7 cellular contexts compared by ENCODE assay signal in genomic region chr2:237922641-237923361, GRCh38. TPM values are rescaled to one million over a fixed set of nuclear protein-coding genes. Genes with fewer than 3 reads are reported as not detected.
A peak's percentile ranks its signal among the peaks of the same experiment; 100 is the strongest.
DNase-seq lines count a peak whose midpoint lies in the region; ATAC-seq and FAIRE-seq lines count a peak whose summit lies in the region.

No MANE protein-coding gene starts in this region.

- no peaks in the 10 kb centered on the region for H3K27me3 Mint-ChIP-seq in T-cell

- peak overlapping the region in 1 of 2 donors; percentile 44 for H3K27ac Mint-ChIP-seq in T-cell
- peak overlapping the region; percentile 29 for H3K27ac Mint-ChIP-seq in stimulated activated effector memory CD8-positive, alpha-beta T cell treated with anti-CD3 and anti-CD28 coated beads, Interleukin-12 subunit alpha, Interleukin-12 subunit beta, amount 100 ng/mL, for 72 hours

- peaks cover 17 to 38% (median 25%) of the 10 kb centered on the region in 3 donors for H3K4me1 Mint-ChIP-seq in T-cell
- H3K4me1 Mint-ChIP-seq in stimulated activated effector memory CD8-positive, alpha-beta T cell treated with anti-CD3 and anti-CD28 coated beads, Interleukin-12 subunit alpha, Interleukin-12 subunit beta, amount 100 ng/mL, for 72 hours: peaks cover 26% of the 10 kb centered on the region

- H3K9me3 Mint-ChIP-seq in T-cell: peaks cover 0 to 1% (median 0%) of the 10 kb centered on the region in 3 donors
- no peaks in the 10 kb centered on the region for H3K9me3 Mint-ChIP-seq in stimulated activated effector memory CD8-positive, alpha-beta T cell treated with anti-CD3 and anti-CD28 coated beads, Interleukin-12 subunit alpha, Interleukin-12 subunit beta, amount 100 ng/mL, for 72 hours

- intact Hi-C loops in left ventricle myocardium superior (cut with micrococcal nuclease): no loop called here

- FAIRE-seq in GM19239 (lab: Jason Lieb, UNC): no peak

- CTCF ChIA-PET in T-cell (lab: Charles Lee): interaction anchor here (0.5 to 1.5 kb wide), 5 partner anchors 17 to 516 kb away, joined by 3 to 4 read pairs (median 4); no protein-coding TSS in a partner anchor

- no peak for ATAC-seq in T-cell (replicated peaks in 1 of 4)
- peak; percentile 16 for ATAC-seq in left ventricle myocardium superior
- ATAC-seq in stimulated activated effector memory CD8-positive, alpha-beta T cell treated with anti-CD3 and anti-CD28 coated beads, Interleukin-12 subunit alpha, Interleukin-12 subunit beta, amount 100 ng/mL, for 72 hours: peak; percentile 65
- ATAC-seq in GM19397 (IDR thresholded peaks at IDR 0.05; ENCODE audit: unreplicated experiment): no peak

- H3K36me3 Mint-ChIP-seq in T-cell: no peaks in the 10 kb centered on the region
- no peaks in the 10 kb centered on the region for H3K36me3 Mint-ChIP-seq in stimulated activated effector memory CD8-positive, alpha-beta T cell treated with anti-CD3 and anti-CD28 coated beads, Interleukin-12 subunit alpha, Interleukin-12 subunit beta, amount 100 ng/mL, for 72 hours

- POLR2A ChIA-PET in T-cell (lab: Charles Lee): no interaction called here

- peak overlapping the region in 2 of 3 donors; percentile 34 to 60 for H3K4me3 Mint-ChIP-seq in T-cell
- H3K4me3 Mint-ChIP-seq in stimulated activated effector memory CD8-positive, alpha-beta T cell treated with anti-CD3 and anti-CD28 coated beads, Interleukin-12 subunit alpha, Interleukin-12 subunit beta, amount 100 ng/mL, for 72 hours: peak overlapping the region; percentile 23

- DNase-seq in HPDE6-E6E7 (ENCODE audit: extremely low spot score): peak; percentile 74
- DNase-seq in T-cell: no peak
- DNase-seq in left ventricle myocardium superior: no peak
- DNase-seq in stimulated activated effector memory CD8-positive, alpha-beta T cell treated with anti-CD3 and anti-CD28 coated beads, Interleukin-12 subunit alpha, Interleukin-12 subunit beta, amount 100 ng/mL, for 72 hours (ENCODE audit: low spot score in 2 of 2): no peak
- DNase-seq in NCI-H446 (lab: John Stamatoyannopoulos, UW): no peak
- no peak for DNase-seq in GM19239 (ENCODE audit: insufficient read length, low spot score)

RNA-seq across cellular contexts. Expression of gene UBE2F, which starts 44.0 kb away (rescaled TPM):
- total RNA-seq in T-cell: 10 to 100 TPM; 35.1 to 53.6 (median 37.3) TPM
- total RNA-seq in left ventricle myocardium superior: 67.7 TPM

Comparison
In these comparisons a context has a peak if more than half of its experiments do, and no peak if none do; other contexts are left out.
1. ATAC-seq: peak in left ventricle myocardium superior (single experiment) and stimulated activated effector memory CD8-positive, alpha-beta T cell treated with anti-CD3 and anti-CD28 coated beads, Interleukin-12 subunit alpha, Interleukin-12 subunit beta, amount 100 ng/mL, for 72 hours (single experiment); none in T-cell (0 of 4) and GM19397 (single experiment).